2 cellular contexts compared by ENCODE assay signal in genomic region chr4:87547016-87547708, GRCh38.
TF ChIP-seq lines count a peak whose summit lies in the region.

No MANE protein-coding gene starts in this region.

TF ChIP-seq in HEK293, 187 proteins besides CTCF, POLR2A, EP300 and RAD21:
- TF ChIP-seq ZBTB49 (tag by site-specific recombination; IDR thresholded peaks at IDR 0.05; ENCODE audit: low read depth) (no peak), ZBTB8A (tag by site-specific recombination; IDR thresholded peaks at IDR 0.05) (no peak), ZNF623 (tag by site-specific recombination; IDR thresholded peaks at IDR 0.05) (peak; percentile 69), ZNF362 (tag by site-specific recombination; IDR thresholded peaks at IDR 0.05) (no peak)

TF ChIP-seq in K562, 482 proteins besides CTCF, POLR2A, EP300 and RAD21:
- TF ChIP-seq GTF2B (IDR thresholded peaks at IDR 0.05; ENCODE audit: extremely low read depth, insufficient read length) (no peak), CBX1 (IDR thresholded peaks at IDR 0.05; ENCODE audit: low read depth) (no peak), THRA (IDR thresholded peaks at IDR 0.05) (no peak), NFE2 (IDR thresholded peaks at IDR 0.05; ENCODE audit: low read depth) (no peak), ZBTB49 (CRISPR knock-in tag; IDR thresholded peaks at IDR 0.05; ENCODE audit: borderline replicate concordance) (no peak), RBM25 (IDR thresholded peaks at IDR 0.05; ENCODE audit: low read depth, low read length, severe bottlenecking) (peak; percentile 73)
